1 cellular context compared by ENCODE assay signal in the genomic region with DNA sequence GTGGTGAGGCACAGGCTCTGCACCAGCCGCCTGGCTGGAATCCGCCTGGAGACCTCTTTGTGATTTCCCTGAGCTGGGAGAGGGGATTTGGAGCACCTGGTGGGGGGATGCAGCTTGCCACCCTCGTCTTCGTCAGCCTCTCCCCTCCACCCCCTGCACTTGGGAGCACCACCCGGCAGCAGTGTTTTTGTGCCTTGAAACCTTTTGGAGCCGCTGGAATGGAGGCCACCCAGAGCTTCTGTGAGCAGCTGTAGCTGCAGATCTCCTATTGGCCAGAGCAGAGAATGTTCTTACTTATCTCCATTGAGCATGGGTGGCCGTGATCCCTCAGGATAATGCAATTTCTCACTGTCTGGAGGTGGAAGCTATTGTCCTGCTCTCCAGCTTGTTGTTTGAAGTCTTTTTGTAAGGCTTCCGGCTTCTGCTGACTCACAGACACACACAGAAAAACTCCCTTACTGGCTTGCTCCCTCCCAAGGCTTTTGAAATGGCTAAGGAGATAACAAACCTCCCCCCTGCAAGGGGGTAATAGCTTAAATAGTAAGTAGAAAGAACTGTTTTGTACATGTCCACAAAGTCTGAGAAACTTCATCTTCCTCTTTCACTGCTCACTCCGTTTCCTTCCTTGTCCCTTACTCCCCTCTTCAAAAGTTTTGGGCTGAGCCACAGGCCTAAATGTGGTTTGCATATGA.
TF ChIP-seq lines count a peak whose summit lies in the region.

No MANE protein-coding gene starts in this region.

TF ChIP-seq in K562, 482 proteins besides CTCF, POLR2A, EP300 and RAD21 (continued from another document and continues in another):
- TF ChIP-seq, protein P1, sequence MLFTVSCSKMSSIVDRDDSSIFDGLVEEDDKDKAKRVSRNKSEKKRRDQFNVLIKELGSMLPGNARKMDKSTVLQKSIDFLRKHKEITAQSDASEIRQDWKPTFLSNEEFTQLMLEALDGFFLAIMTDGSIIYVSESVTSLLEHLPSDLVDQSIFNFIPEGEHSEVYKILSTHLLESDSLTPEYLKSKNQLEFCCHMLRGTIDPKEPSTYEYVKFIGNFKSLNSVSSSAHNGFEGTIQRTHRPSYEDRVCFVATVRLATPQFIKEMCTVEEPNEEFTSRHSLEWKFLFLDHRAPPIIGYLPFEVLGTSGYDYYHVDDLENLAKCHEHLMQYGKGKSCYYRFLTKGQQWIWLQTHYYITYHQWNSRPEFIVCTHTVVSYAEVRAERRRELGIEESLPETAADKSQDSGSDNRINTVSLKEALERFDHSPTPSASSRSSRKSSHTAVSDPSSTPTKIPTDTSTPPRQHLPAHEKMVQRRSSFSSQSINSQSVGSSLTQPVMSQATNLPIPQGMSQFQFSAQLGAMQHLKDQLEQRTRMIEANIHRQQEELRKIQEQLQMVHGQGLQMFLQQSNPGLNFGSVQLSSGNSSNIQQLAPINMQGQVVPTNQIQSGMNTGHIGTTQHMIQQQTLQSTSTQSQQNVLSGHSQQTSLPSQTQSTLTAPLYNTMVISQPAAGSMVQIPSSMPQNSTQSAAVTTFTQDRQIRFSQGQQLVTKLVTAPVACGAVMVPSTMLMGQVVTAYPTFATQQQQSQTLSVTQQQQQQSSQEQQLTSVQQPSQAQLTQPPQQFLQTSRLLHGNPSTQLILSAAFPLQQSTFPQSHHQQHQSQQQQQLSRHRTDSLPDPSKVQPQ (CRISPR knock-in tag; IDR thresholded peaks at IDR 0.05; ENCODE audit: borderline replicate concordance): no peak
- TF ChIP-seq CBX5 (IDR thresholded peaks at IDR 0.05; ENCODE audit: borderline replicate concordance, low read depth) (no peak), RNF2 (IDR thresholded peaks at IDR 0.05) (peak; percentile 59; the same call in 1 of the 2 replicates), KLF1 (tag; IDR thresholded peaks at IDR 0.05) (no peak), MBD2 (IDR thresholded peaks at IDR 0.05; ENCODE audit: borderline replicate concordance, low read depth) (peak; percentile 80), CEBPB (tag; IDR thresholded peaks at IDR 0.05) (peak; percentile 53; the same call in 1 of the 2 replicates), PURB (CRISPR knock-in tag; IDR thresholded peaks at IDR 0.05; ENCODE audit: low read depth) (no peak), MTA2 (IDR thresholded peaks at IDR 0.05; ENCODE audit: low read depth) (peak; percentile 56), IFI16 (CRISPR knock-in tag; IDR thresholded peaks at IDR 0.05) (no peak), LARP7 (IDR thresholded peaks at IDR 0.05) (no peak), XRCC5 (IDR thresholded peaks at IDR 0.05; ENCODE audit: low read depth, low read length) (peak; percentile 57; the same call in 1 of the 2 replicates), SMAD1 (IDR thresholded peaks at IDR 0.05; ENCODE audit: low read depth, low read length, partially characterized antibody) (no peak), MIER1 (IDR thresholded peaks at IDR 0.05; ENCODE audit: low read depth) (no peak), TRIM28 (IDR thresholded peaks at IDR 0.05) (peak; percentile 21; the same call in 1 of the 2 replicates)
- TF ChIP-seq, protein P2, sequence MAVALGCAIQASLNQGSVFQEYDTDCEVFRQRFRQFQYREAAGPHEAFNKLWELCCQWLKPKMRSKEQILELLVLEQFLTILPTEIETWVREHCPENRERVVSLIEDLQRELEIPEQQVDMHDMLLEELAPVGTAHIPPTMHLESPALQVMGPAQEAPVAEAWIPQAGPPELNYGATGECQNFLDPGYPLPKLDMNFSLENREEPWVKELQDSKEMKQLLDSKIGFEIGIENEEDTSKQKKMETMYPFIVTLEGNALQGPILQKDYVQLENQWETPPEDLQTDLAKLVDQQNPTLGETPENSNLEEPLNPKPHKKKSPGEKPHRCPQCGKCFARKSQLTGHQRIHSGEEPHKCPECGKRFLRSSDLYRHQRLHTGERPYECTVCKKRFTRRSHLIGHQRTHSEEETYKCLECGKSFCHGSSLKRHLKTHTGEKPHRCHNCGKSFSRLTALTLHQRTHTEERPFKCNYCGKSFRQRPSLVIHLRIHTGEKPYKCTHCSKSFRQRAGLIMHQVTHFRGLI (CRISPR knock-in tag; IDR thresholded peaks at IDR 0.05): no peak
- TF ChIP-seq, protein P3, sequence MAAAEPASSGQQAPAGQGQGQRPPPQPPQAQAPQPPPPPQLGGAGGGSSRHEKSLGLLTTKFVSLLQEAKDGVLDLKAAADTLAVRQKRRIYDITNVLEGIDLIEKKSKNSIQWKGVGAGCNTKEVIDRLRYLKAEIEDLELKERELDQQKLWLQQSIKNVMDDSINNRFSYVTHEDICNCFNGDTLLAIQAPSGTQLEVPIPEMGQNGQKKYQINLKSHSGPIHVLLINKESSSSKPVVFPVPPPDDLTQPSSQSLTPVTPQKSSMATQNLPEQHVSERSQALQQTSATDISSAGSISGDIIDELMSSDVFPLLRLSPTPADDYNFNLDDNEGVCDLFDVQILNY (CRISPR knock-in tag; IDR thresholded peaks at IDR 0.05): no peak
- TF ChIP-seq, protein P4, sequence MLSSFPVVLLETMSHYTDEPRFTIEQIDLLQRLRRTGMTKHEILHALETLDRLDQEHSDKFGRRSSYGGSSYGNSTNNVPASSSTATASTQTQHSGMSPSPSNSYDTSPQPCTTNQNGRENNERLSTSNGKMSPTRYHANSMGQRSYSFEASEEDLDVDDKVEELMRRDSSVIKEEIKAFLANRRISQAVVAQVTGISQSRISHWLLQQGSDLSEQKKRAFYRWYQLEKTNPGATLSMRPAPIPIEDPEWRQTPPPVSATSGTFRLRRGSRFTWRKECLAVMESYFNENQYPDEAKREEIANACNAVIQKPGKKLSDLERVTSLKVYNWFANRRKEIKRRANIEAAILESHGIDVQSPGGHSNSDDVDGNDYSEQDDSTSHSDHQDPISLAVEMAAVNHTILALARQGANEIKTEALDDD (IDR thresholded peaks at IDR 0.05): peak; percentile 29; the same call in 1 of the 2 replicates
- TF ChIP-seq, protein P5, sequence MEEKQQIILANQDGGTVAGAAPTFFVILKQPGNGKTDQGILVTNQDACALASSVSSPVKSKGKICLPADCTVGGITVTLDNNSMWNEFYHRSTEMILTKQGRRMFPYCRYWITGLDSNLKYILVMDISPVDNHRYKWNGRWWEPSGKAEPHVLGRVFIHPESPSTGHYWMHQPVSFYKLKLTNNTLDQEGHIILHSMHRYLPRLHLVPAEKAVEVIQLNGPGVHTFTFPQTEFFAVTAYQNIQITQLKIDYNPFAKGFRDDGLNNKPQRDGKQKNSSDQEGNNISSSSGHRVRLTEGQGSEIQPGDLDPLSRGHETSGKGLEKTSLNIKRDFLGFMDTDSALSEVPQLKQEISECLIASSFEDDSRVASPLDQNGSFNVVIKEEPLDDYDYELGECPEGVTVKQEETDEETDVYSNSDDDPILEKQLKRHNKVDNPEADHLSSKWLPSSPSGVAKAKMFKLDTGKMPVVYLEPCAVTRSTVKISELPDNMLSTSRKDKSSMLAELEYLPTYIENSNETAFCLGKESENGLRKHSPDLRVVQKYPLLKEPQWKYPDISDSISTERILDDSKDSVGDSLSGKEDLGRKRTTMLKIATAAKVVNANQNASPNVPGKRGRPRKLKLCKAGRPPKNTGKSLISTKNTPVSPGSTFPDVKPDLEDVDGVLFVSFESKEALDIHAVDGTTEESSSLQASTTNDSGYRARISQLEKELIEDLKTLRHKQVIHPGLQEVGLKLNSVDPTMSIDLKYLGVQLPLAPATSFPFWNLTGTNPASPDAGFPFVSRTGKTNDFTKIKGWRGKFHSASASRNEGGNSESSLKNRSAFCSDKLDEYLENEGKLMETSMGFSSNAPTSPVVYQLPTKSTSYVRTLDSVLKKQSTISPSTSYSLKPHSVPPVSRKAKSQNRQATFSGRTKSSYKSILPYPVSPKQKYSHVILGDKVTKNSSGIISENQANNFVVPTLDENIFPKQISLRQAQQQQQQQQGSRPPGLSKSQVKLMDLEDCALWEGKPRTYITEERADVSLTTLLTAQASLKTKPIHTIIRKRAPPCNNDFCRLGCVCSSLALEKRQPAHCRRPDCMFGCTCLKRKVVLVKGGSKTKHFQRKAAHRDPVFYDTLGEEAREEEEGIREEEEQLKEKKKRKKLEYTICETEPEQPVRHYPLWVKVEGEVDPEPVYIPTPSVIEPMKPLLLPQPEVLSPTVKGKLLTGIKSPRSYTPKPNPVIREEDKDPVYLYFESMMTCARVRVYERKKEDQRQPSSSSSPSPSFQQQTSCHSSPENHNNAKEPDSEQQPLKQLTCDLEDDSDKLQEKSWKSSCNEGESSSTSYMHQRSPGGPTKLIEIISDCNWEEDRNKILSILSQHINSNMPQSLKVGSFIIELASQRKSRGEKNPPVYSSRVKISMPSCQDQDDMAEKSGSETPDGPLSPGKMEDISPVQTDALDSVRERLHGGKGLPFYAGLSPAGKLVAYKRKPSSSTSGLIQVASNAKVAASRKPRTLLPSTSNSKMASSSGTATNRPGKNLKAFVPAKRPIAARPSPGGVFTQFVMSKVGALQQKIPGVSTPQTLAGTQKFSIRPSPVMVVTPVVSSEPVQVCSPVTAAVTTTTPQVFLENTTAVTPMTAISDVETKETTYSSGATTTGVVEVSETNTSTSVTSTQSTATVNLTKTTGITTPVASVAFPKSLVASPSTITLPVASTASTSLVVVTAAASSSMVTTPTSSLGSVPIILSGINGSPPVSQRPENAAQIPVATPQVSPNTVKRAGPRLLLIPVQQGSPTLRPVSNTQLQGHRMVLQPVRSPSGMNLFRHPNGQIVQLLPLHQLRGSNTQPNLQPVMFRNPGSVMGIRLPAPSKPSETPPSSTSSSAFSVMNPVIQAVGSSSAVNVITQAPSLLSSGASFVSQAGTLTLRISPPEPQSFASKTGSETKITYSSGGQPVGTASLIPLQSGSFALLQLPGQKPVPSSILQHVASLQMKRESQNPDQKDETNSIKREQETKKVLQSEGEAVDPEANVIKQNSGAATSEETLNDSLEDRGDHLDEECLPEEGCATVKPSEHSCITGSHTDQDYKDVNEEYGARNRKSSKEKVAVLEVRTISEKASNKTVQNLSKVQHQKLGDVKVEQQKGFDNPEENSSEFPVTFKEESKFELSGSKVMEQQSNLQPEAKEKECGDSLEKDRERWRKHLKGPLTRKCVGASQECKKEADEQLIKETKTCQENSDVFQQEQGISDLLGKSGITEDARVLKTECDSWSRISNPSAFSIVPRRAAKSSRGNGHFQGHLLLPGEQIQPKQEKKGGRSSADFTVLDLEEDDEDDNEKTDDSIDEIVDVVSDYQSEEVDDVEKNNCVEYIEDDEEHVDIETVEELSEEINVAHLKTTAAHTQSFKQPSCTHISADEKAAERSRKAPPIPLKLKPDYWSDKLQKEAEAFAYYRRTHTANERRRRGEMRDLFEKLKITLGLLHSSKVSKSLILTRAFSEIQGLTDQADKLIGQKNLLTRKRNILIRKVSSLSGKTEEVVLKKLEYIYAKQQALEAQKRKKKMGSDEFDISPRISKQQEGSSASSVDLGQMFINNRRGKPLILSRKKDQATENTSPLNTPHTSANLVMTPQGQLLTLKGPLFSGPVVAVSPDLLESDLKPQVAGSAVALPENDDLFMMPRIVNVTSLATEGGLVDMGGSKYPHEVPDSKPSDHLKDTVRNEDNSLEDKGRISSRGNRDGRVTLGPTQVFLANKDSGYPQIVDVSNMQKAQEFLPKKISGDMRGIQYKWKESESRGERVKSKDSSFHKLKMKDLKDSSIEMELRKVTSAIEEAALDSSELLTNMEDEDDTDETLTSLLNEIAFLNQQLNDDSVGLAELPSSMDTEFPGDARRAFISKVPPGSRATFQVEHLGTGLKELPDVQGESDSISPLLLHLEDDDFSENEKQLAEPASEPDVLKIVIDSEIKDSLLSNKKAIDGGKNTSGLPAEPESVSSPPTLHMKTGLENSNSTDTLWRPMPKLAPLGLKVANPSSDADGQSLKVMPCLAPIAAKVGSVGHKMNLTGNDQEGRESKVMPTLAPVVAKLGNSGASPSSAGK (IDR thresholded peaks at IDR 0.05): peak; percentile 74
- TF ChIP-seq, protein P6, sequence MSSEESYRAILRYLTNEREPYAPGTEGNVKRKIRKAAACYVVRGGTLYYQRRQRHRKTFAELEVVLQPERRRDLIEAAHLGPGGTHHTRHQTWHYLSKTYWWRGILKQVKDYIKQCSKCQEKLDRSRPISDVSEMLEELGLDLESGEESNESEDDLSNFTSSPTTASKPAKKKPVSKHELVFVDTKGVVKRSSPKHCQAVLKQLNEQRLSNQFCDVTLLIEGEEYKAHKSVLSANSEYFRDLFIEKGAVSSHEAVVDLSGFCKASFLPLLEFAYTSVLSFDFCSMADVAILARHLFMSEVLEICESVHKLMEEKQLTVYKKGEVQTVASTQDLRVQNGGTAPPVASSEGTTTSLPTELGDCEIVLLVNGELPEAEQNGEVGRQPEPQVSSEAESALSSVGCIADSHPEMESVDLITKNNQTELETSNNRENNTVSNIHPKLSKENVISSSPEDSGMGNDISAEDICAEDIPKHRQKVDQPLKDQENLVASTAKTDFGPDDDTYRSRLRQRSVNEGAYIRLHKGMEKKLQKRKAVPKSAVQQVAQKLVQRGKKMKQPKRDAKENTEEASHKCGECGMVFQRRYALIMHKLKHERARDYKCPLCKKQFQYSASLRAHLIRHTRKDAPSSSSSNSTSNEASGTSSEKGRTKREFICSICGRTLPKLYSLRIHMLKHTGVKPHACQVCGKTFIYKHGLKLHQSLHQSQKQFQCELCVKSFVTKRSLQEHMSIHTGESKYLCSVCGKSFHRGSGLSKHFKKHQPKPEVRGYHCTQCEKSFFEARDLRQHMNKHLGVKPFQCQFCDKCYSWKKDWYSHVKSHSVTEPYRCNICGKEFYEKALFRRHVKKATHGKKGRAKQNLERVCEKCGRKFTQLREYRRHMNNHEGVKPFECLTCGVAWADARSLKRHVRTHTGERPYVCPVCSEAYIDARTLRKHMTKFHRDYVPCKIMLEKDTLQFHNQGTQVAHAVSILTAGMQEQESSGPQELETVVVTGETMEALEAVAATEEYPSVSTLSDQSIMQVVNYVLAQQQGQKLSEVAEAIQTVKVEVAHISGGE (CRISPR knock-in tag; IDR thresholded peaks at IDR 0.05): peak in 1 of 3 experiments; percentile 77; a peak in 2 of 6 replicates
- TF ChIP-seq, protein P7, sequence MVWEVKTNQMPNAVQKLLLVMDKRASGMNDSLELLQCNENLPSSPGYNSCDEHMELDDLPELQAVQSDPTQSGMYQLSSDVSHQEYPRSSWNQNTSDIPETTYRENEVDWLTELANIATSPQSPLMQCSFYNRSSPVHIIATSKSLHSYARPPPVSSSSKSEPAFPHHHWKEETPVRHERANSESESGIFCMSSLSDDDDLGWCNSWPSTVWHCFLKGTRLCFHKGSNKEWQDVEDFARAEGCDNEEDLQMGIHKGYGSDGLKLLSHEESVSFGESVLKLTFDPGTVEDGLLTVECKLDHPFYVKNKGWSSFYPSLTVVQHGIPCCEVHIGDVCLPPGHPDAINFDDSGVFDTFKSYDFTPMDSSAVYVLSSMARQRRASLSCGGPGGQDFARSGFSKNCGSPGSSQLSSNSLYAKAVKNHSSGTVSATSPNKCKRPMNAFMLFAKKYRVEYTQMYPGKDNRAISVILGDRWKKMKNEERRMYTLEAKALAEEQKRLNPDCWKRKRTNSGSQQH (CRISPR knock-in tag; IDR thresholded peaks at IDR 0.05): no peak
- TF ChIP-seq, protein P8, sequence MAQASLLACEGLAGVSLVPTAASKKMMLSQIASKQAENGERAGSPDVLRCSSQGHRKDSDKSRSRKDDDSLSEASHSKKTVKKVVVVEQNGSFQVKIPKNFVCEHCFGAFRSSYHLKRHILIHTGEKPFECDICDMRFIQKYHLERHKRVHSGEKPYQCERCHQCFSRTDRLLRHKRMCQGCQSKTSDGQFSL (CRISPR knock-in tag; IDR thresholded peaks at IDR 0.05): no peak
- TF ChIP-seq, protein P8 (tag; IDR thresholded peaks at IDR 0.05): peak in 1 of 2 experiments; percentile 60; a peak in 1 of 4 replicates
- TF ChIP-seq, protein P9, sequence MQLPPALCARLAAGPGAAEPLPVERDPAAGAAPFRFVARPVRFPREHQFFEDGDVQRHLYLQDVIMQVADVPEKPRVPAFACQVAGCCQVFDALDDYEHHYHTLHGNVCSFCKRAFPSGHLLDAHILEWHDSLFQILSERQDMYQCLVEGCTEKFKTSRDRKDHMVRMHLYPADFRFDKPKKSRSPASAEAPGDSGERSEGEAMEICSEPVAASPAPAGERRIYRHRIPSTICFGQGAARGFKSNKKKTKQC (CRISPR knock-in tag; IDR thresholded peaks at IDR 0.05): no peak
